Comparison of ENCODE assay signal across 11 cellular contexts in the genomic region with DNA sequence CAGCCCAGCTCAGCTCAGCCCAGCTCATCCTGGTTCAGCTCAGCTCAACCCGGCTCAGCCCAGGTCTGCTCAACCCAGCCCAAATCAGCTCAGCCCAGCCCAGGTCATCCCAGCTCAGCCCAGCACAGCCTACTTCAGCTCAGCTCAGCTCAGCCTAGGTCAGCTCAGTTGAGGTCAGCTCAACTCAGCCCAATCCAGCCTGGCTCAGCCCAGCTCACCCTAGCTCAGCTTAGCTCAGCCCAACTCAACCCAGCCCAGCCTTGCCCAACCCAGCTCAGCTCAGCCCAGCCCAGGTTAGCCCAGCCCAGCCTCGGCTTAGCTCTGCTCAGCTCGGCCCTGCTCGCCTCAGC.
A peak's percentile ranks its signal among the peaks of the same experiment; 100 is the strongest.
DNase-seq lines count a peak whose midpoint lies in the region; ATAC-seq and TF ChIP-seq lines count a peak whose summit lies in the region.
"Had no signal": no experiment of that assay in that cellular context is flagged by ENCODE, and none has a peak within 500 bp of the region (broad histone marks: within the 10 kb centered on the region; RNA-seq: fewer than 3 reads in every experiment).

No MANE protein-coding gene starts in this region.

- H3K27me3 Mint-ChIP-seq in type B pancreatic cell, result no peaks in the 10 kb centered on the region

- H3K9me3 Mint-ChIP-seq in type B pancreatic cell, result peaks cover 7% of the 10 kb centered on the region

- H3K4me3 Mint-ChIP-seq in type B pancreatic cell, result no peak overlapping the region

- no peaks in the 10 kb centered on the region for H3K36me3 ChIP-seq in RWPE2 (ENCODE audit: low read depth)

- no peak overlapping the region for H3K4me3 ChIP-seq in RWPE2 (ENCODE audit: severe bottlenecking)

- peak; percentile 7 for DNase-seq in activated naive CD4-positive, alpha-beta T cell treated with anti-CD3 and anti-CD28 coated beads, Interleukin-2, amount 50 U/mL, for 16 hours
- no peak for DNase-seq in activated naive CD4-positive, alpha-beta T cell treated with Interleukin-2 at 50 U/mL for 16 hours
- peak; percentile 52 for DNase-seq in RWPE2 (ENCODE audit: low spot score)
- DNase-seq in ecto neural progenitor cell (ENCODE audit: low spot score), result peak; percentile 20
- peak; percentile 47 for DNase-seq in type B pancreatic cell (ENCODE audit: extremely low spot score, unreplicated experiment)
- DNase-seq in UCSD-AML1 (lab: John Stamatoyannopoulos, UW; ENCODE audit: unreplicated experiment), result no peak
- no peak for DNase-seq in cerebellar nuclear complex (lab: John Stamatoyannopoulos, UW)
- DNase-seq in DMS79 treated with DMSO at 0.1 percent for 48 hours (lab: John Stamatoyannopoulos, UW), result no peak
- DNase-seq: effector CD4-positive, alpha-beta T cell; NCI-H2171 treated with DMSO at 0.1 percent for 48 hours had no signal

- no peaks in the 10 kb centered on the region for H3K4me1 ChIP-seq in RWPE2 (ENCODE audit: insufficient read depth, poor library complexity, severe bottlenecking)

- H3K27ac Mint-ChIP-seq in type B pancreatic cell, result no peak overlapping the region

- H3K36me3 Mint-ChIP-seq in type B pancreatic cell, result peaks cover 1% of the 10 kb centered on the region

- H3K27ac ChIP-seq in RWPE2 (ENCODE audit: poor library complexity, severe bottlenecking), result no peak overlapping the region

- H3K27me3 ChIP-seq in RWPE2 (ENCODE audit: insufficient read depth, poor library complexity, severe bottlenecking), result no peaks in the 10 kb centered on the region

- H3K4me1 Mint-ChIP-seq in type B pancreatic cell (ENCODE audit: unreplicated experiment), result no peaks in the 10 kb centered on the region

- no peak for ATAC-seq in RWPE2 (ENCODE audit: low read depth)
- ATAC-seq: Panc1 had no signal

- H3K9me3 ChIP-seq in RWPE2 (ENCODE audit: severe bottlenecking), result peaks cover 10% of the 10 kb centered on the region

- no peak for TF ChIP-seq CTCF in RWPE2 (IDR thresholded peaks at IDR 0.05; ENCODE audit: poor library complexity, severe bottlenecking)
- no peak for TF ChIP-seq CTCF in type B pancreatic cell (conservative IDR thresholded peaks at IDR 0.05)

Comparison
In these comparisons a context has a peak if more than half of its experiments do, and no peak if none do; other contexts are left out.
1. DNase-seq: peak in activated naive CD4-positive, alpha-beta T cell treated with anti-CD3 and anti-CD28 coated beads, Interleukin-2, amount 50 U/mL, for 16 hours (single experiment), RWPE2 (single experiment), ecto neural progenitor cell (single experiment) and type B pancreatic cell (single experiment); none in activated naive CD4-positive, alpha-beta T cell treated with Interleukin-2 at 50 U/mL for 16 hours (single experiment), UCSD-AML1 (single experiment), cerebellar nuclear complex (0 of 2) and DMS79 treated with DMSO at 0.1 percent for 48 hours (single experiment).